ENCODE assay signal across 19 cellular contexts in genomic region chr1:43350976-43351375, GRCh38. TPM values are rescaled to one million over a fixed set of nuclear protein-coding genes. Genes with fewer than 3 reads are reported as not detected.
A peak's percentile ranks its signal among the peaks of the same experiment; 100 is the strongest.
DNase-seq lines count a peak whose midpoint lies in the region; ATAC-seq and TF ChIP-seq lines count a peak whose summit lies in the region.
"Had no signal": no experiment of that assay in that cellular context is flagged by ENCODE, and none has a peak within 500 bp of the region (broad histone marks: within the 10 kb centered on the region; RNA-seq: fewer than 3 reads in every experiment).

No MANE protein-coding gene starts in this region.

- no peak for TF ChIP-seq CTCF in CD4-positive, alpha-beta T cell (IDR thresholded peaks at IDR 0.05)
- no peak for TF ChIP-seq CTCF in HEK293 (tag by site-specific recombination; IDR thresholded peaks at IDR 0.05)
- TF ChIP-seq CTCF in dorsolateral prefrontal cortex (IDR thresholded peaks at IDR 0.05 in 54 of 56, conservative IDR thresholded peaks at IDR 0.05 in 2 of 56; ENCODE audit: low read depth in 1 of 56, partially characterized antibody in 56 of 56) = no peak
- no peak for TF ChIP-seq CTCF in nephron (IDR thresholded peaks at IDR 0.05; ENCODE audit: unreplicated experiment in 3 of 3)
- TF ChIP-seq CTCF in right lobe of liver (IDR thresholded peaks at IDR 0.05) = no peak

- H3K4me1 ChIP-seq in HEK293 (ENCODE audit: control insufficient read depth, insufficient read depth, low read length) = 0 out of 2 replicates have a peak, but pooled peaks cover 3% of the 10 kb centered on the region
- peaks cover 0 to 10% (median 0%) of the 10 kb centered on the region in 4 donors for H3K4me1 ChIP-seq in right lobe of liver

- H3K36me3 Mint-ChIP-seq in CD4-positive, alpha-beta T cell (ENCODE audit: low read depth) = no peaks in the 10 kb centered on the region
- no peaks in the 10 kb centered on the region for H3K36me3 Mint-ChIP-seq in nephron (ENCODE audit: low read depth)

- CTCF ChIA-PET in CD4-positive, alpha-beta T cell (lab: Charles Lee) = no interaction called here
- CTCF ChIA-PET in HEK293 (lab: Yijun Ruan, JAX) = no interaction called here

- H3K4me1 Mint-ChIP-seq in CD4-positive, alpha-beta T cell (ENCODE audit: low read depth) = peaks cover 22% of the 10 kb centered on the region
- H3K4me1 Mint-ChIP-seq in nephron = peaks cover 17% of the 10 kb centered on the region

- no peak overlapping the region for H3K4me3 Mint-ChIP-seq in CD4-positive, alpha-beta T cell
- H3K4me3 Mint-ChIP-seq in nephron = peak overlapping the region in 2 of 3 experiments; percentile 72 to 75

- H3K4me3 ChIP-seq in HEK293 (ENCODE audit: low read depth, low read length) = no peak overlapping the region
- no peak overlapping the region for H3K4me3 ChIP-seq in dorsolateral prefrontal cortex
- H3K4me3 ChIP-seq in right lobe of liver = no peak overlapping the region
- H3K4me3 ChIP-seq: A549, BLaER1 had no signal

- 88% methylated on average over 1 of the region's 1 CpG for WGBS in right lobe of liver (ENCODE audit: insufficient coverage, low coverage, low lambda C conversion rate, missing lambda C conversion rate)

- ATAC-seq in CD4-positive, alpha-beta T cell (ENCODE audit: poor library complexity) = no peak
- no peak for ATAC-seq in right lobe of liver
- no peak for ATAC-seq in GM18517 (IDR thresholded peaks at IDR 0.05; ENCODE audit: unreplicated experiment)
- ATAC-seq: A549, GM23338, HCT116, PC-3 had no signal

- H3K27me3 Mint-ChIP-seq in CD4-positive, alpha-beta T cell = no peaks in the 10 kb centered on the region
- H3K27me3 Mint-ChIP-seq in nephron (ENCODE audit: low read depth) = peaks cover 28% of the 10 kb centered on the region

- H3K27ac Mint-ChIP-seq in CD4-positive, alpha-beta T cell = peak overlapping the region; percentile 61
- peak overlapping the region; percentile 10 to 88 (median 27) for H3K27ac Mint-ChIP-seq in nephron

- no peaks in the 10 kb centered on the region for H3K27me3 ChIP-seq in CD4-positive, alpha-beta T cell (ENCODE audit: control insufficient read depth, insufficient read depth, low read length)
- H3K27me3 ChIP-seq in dorsolateral prefrontal cortex = no peaks in the 10 kb centered on the region
- no peaks in the 10 kb centered on the region for H3K27me3 ChIP-seq in right lobe of liver
- H3K27me3 ChIP-seq: BLaER1 had no signal

- H3K9me3 Mint-ChIP-seq in CD4-positive, alpha-beta T cell = no peaks in the 10 kb centered on the region
- H3K9me3 Mint-ChIP-seq in nephron = no peaks in the 10 kb centered on the region
- H3K9me3 Mint-ChIP-seq: GM23338 had no signal

- POLR2A ChIA-PET in CD4-positive, alpha-beta T cell (lab: Charles Lee) = no interaction called here
- POLR2A ChIA-PET in HEK293 (lab: Yijun Ruan, JAX) = interaction anchor here (0.8 to 2.3 kb wide), 2 partner anchors 8 to 17 kb away, joined by 3 to 5 read pairs; partner anchors contain the start of genes CDC20 and ELOVL1

- DNase-seq in CD4-positive, alpha-beta T cell = no peak
- DNase-seq in dorsolateral prefrontal cortex = no peak
- DNase-seq in right lobe of liver = no peak
- no peak for DNase-seq in NCI-H1436 treated with DMSO at 0.1 percent for 48 hours (lab: John Stamatoyannopoulos, UW)
- DNase-seq: DMS79, MV-4-11, NCI-H1930, NCI-H226, NCI-H524, PC-3, RPMI8226 had no signal

- H3K27ac ChIP-seq in CD4-positive, alpha-beta T cell (ENCODE audit: low read depth, low read length) = no peak overlapping the region
- H3K27ac ChIP-seq in HEK293 (ENCODE audit: extremely low read depth, low read depth, low read length) (no peak overlapping the region), dorsolateral prefrontal cortex (peak overlapping the region in 38 of 59 donors; percentile 6 to 94 (median 54)), right lobe of liver (no peak overlapping the region)
- H3K27ac ChIP-seq: BLaER1, KMS-11 had no signal

- intact Hi-C loops in CD4-positive, alpha-beta T cell (cut with DNase I, micrococcal nuclease) = loop anchor here in 1 of 2 experiments (10.0 kb wide), 3 partner anchors 506 to 624 kb away; partner anchors contain the start of genes ATP6V0B, B4GALT2, C1orf50 and DPH2
- intact Hi-C loops in dorsolateral prefrontal cortex (cut with DNase I) (no loop called here), right lobe of liver (cut with DNase I) (no loop called here)

- no peak for TF ChIP-seq POLR2A in right lobe of liver (IDR thresholded peaks at IDR 0.05)

- no peaks in the 10 kb centered on the region for H3K36me3 ChIP-seq in HEK293 (ENCODE audit: control insufficient read depth in 2 of 2, insufficient read depth in 1 of 2, low read length in 2 of 2)
- no peaks in the 10 kb centered on the region for H3K36me3 ChIP-seq in right lobe of liver
- H3K36me3 ChIP-seq: BLaER1 had no signal

- no peaks in the 10 kb centered on the region for H3K9me3 ChIP-seq in CD4-positive, alpha-beta T cell (ENCODE audit: control insufficient read depth, low read length)
- H3K9me3 ChIP-seq in HEK293 (ENCODE audit: control insufficient read depth, insufficient read depth, low read depth, low read length) = no peaks in the 10 kb centered on the region
- H3K9me3 ChIP-seq in right lobe of liver = no peaks in the 10 kb centered on the region
- H3K9me3 ChIP-seq: A549, BLaER1 had no signal

TF ChIP-seq in HEK293, 187 proteins besides CTCF, POLR2A, EP300 and RAD21 (continues in another document):
- TF ChIP-seq ZSCAN18 (tag by site-specific recombination; IDR thresholded peaks at IDR 0.05) = no peak
- TF ChIP-seq ZNF664 (tag by site-specific recombination; IDR thresholded peaks at IDR 0.05) = peak; percentile 54; the same call in 1 of the 2 replicates
- no peak for TF ChIP-seq ZNF518A (tag by site-specific recombination; conservative IDR thresholded peaks at IDR 0.05; ENCODE audit: low read depth)

RNA-seq across cellular contexts. Expression of gene CDC20, which starts 7.8 kb away (rescaled TPM):
- 1 to 10 TPM; 1.1 to 1.8 TPM for total RNA-seq in CD4-positive, alpha-beta T cell
- total RNA-seq in dorsolateral prefrontal cortex (1 to 10 TPM in 73 of 120 experiments, under 1 TPM in 34, not detected in 13; 0.32 to 6.8 (median 1.5) TPM), right lobe of liver (1 to 10 TPM in 4 of 6 experiments, under 1 TPM in 1, not detected in 1; 0.49 to 5.3 (median 2.3) TPM)

RNA-seq across cellular contexts. Expression of gene MPL, which starts 13.4 kb away (rescaled TPM):
- total RNA-seq in CD4-positive, alpha-beta T cell = not detected
- total RNA-seq in dorsolateral prefrontal cortex (1 to 10 TPM in 57 of 120 experiments, under 1 TPM in 47, not detected in 16; 0.23 to 3.6 (median 1.1) TPM), right lobe of liver (under 1 TPM in 1 of 6 experiments, not detected in 5; 0.59 TPM)
- total RNA-seq: GM23338, PC-3 had no signal

RNA-seq across cellular contexts. Expression of gene ELOVL1, which starts 16.8 kb away (rescaled TPM):
- total RNA-seq in CD4-positive, alpha-beta T cell = 10 to 100 TPM; 28.7 to 31.2 TPM
- total RNA-seq in dorsolateral prefrontal cortex (100 to 1,000 TPM in 29 of 120 experiments, 10 to 100 TPM in 91; 27.1 to 291 (median 70.1) TPM), right lobe of liver (10 to 100 TPM; 19.9 to 38.3 (median 29.2) TPM)

RNA-seq across cellular contexts. Expression of gene MED8, which starts 38.6 kb away (rescaled TPM):
- 10 to 100 TPM; 14.8 to 17.6 TPM for total RNA-seq in CD4-positive, alpha-beta T cell
- total RNA-seq in dorsolateral prefrontal cortex = 10 to 100 TPM; 24.8 to 43.7 (median 34.9) TPM
- 10 to 100 TPM; 20.7 to 26.6 (median 24.1) TPM for total RNA-seq in right lobe of liver

RNA-seq across cellular contexts. Expression of gene SZT2, which starts 38.7 kb away (rescaled TPM):
- 10 to 100 TPM; 69.7 to 72.5 TPM for total RNA-seq in CD4-positive, alpha-beta T cell
- total RNA-seq in dorsolateral prefrontal cortex (100 to 1,000 TPM in 19 of 120 experiments, 10 to 100 TPM in 101; 48.6 to 133 (median 84.0) TPM), right lobe of liver (10 to 100 TPM; 12.7 to 30.4 (median 19.2) TPM)

Comparison
In these comparisons a context has a peak if more than half of its experiments do, and no peak if none do; other contexts are left out.
1. H3K27ac ChIP-seq: peak in dorsolateral prefrontal cortex (38 of 59); none in CD4-positive, alpha-beta T cell (single experiment), HEK293 (single experiment) and right lobe of liver (0 of 3).